ENCODE assay signal across 16 cellular contexts in genomic region chr10:122475581-122475980, GRCh38. TPM values are rescaled to one million over a fixed set of nuclear protein-coding genes. Genes with fewer than 3 reads are reported as not detected.
A peak's percentile ranks its signal among the peaks of the same experiment; 100 is the strongest.
DNase-seq lines count a peak whose midpoint lies in the region; ATAC-seq and TF ChIP-seq lines count a peak whose summit lies in the region.
"Had no signal": no experiment of that assay in that cellular context is flagged by ENCODE, and none has a peak within 500 bp of the region (broad histone marks: within the 10 kb centered on the region; RNA-seq: fewer than 3 reads in every experiment).

No MANE protein-coding gene starts in this region.

- H3K9me3 ChIP-seq in esophagus muscularis mucosa (no peaks in the 10 kb centered on the region), mucosa of descending colon (no peaks in the 10 kb centered on the region), uterus (no peaks in the 10 kb centered on the region)

- DNase-seq in NCI-H510A treated with DMSO at 0.1 percent for 48 hours (lab: John Stamatoyannopoulos, UW): peak; percentile 51
- DNase-seq in NCI-H510A (lab: John Stamatoyannopoulos, UW): no peak
- DNase-seq in esophagus muscularis mucosa (ENCODE audit: extremely low spot score): no peak
- no peak for DNase-seq in mucosa of descending colon
- no peak for DNase-seq in uterus
- DNase-seq in LoVo (ENCODE audit: low spot score): no peak
- no peak for DNase-seq in NK-92 (lab: John Stamatoyannopoulos, UW; ENCODE audit: unreplicated experiment)
- DNase-seq: activated naive CD8-positive, alpha-beta T cell treated with anti-CD3 and anti-CD28 coated beads, Interleukin-2, amount 50 U/mL, for 24 hours; DND-41; naive thymus-derived CD8-positive, alpha-beta T cell; stimulated activated CD4-positive, alpha-beta T cell treated with anti-CD3 and anti-CD28 coated beads, Interleukin-1b, Interleukin-23, amount 100 ng/mL, for 48 hours; T-helper 9 cell had no signal

- no peak for TF ChIP-seq POLR2A in esophagus muscularis mucosa (IDR thresholded peaks at IDR 0.05; ENCODE audit: low read depth)
- no peak for TF ChIP-seq POLR2A in uterus (IDR thresholded peaks at IDR 0.05)

- H3K4me3 ChIP-seq in esophagus muscularis mucosa (peak overlapping the region in 3 of 4 donors; percentile 20 to 21 (median 20)), mucosa of descending colon (no peak overlapping the region), uterus (no peak overlapping the region)

- H3K36me3 ChIP-seq in esophagus muscularis mucosa (peaks cover 0 to 4% (median 0%) of the 10 kb centered on the region in 4 donors), mucosa of descending colon (ENCODE audit: low read depth) (no peaks in the 10 kb centered on the region), uterus (no peaks in the 10 kb centered on the region)

- H3K4me1 ChIP-seq in esophagus muscularis mucosa (peaks cover 31 to 64% (median 51%) of the 10 kb centered on the region in 4 donors), mucosa of descending colon (ENCODE audit: low read depth) (no peaks in the 10 kb centered on the region), uterus (peaks cover 0 to 22% of the 10 kb centered on the region in 2 donors)

- 38% methylated on average over 5 of the region's 11 CpGs for WGBS in esophagus muscularis mucosa

- TF ChIP-seq CTCF in esophagus muscularis mucosa (IDR thresholded peaks at IDR 0.05) (no peak), mucosa of descending colon (IDR thresholded peaks at IDR 0.05) (no peak), uterus (IDR thresholded peaks at IDR 0.05) (no peak)

- H3K27ac ChIP-seq in esophagus muscularis mucosa (replicated peaks in 1 of 4) (peak overlapping the region; percentile 58 to 78 (median 58)), uterus (peak overlapping the region; percentile 69 to 70)

- H3K27me3 ChIP-seq in esophagus muscularis mucosa: no peaks in the 10 kb centered on the region
- H3K27me3 ChIP-seq in uterus: no peaks in the 10 kb centered on the region

- ATAC-seq in mucosa of descending colon (peak; percentile 23), HG02938 (IDR thresholded peaks at IDR 0.05; ENCODE audit: unreplicated experiment) (no peak)
- ATAC-seq: activated naive CD8-positive, alpha-beta T cell treated with anti-CD3 and anti-CD28 coated beads, Interleukin-2, amount 50 U/mL, for 24 hours; naive thymus-derived CD8-positive, alpha-beta T cell; stimulated activated memory B cell treated with anti-CD40 and anti-IgM and Interleukin-4, amounts not matched to agents 10 μg/mL and 1 μg/mL and 100 μg/mL, for 72 hours had no signal

- intact Hi-C loops in esophagus muscularis mucosa (cut with DNase I) (no loop called here), mucosa of descending colon (cut with DNase I, micrococcal nuclease) (no loop called here), uterus (cut with DNase I; ENCODE audit: low total_unique reads) (no loop called here)

- TF ChIP-seq EP300 in esophagus muscularis mucosa (IDR thresholded peaks at IDR 0.05): no peak

RNA-seq across cellular contexts. Expression of gene HTRA1, which starts 14.2 kb away (rescaled TPM):
- 100 to 1,000 TPM; 101 to 146 (median 109) TPM for total RNA-seq in esophagus muscularis mucosa
- 100 to 1,000 TPM in 1 of 3 donors, 10 to 100 TPM in 2; 11.0 to 122 (median 28.9) TPM for total RNA-seq in mucosa of descending colon
- 100 to 1,000 TPM in 3 of 4 donors, 10 to 100 TPM in 1; 98.3 to 153 (median 142) TPM for total RNA-seq in uterus
- total RNA-seq: activated CD8-positive, alpha-beta memory T cell treated with anti-CD3 and anti-CD28 coated beads for 36 hours; naive thymus-derived CD8-positive, alpha-beta T cell; OCI-LY7 had no signal

RNA-seq across cellular contexts. Expression of gene ARMS2, which starts 21.1 kb away (rescaled TPM):
- total RNA-seq in esophagus muscularis mucosa: 1 to 10 TPM in 1 of 4 donors, not detected in 3; 1.2 TPM
- not detected for total RNA-seq in mucosa of descending colon
- not detected for total RNA-seq in uterus
- total RNA-seq: activated CD8-positive, alpha-beta memory T cell treated with anti-CD3 and anti-CD28 coated beads for 36 hours; naive thymus-derived CD8-positive, alpha-beta T cell; OCI-LY7 had no signal

Comparison
In these comparisons a context has a peak if more than half of its experiments do, and no peak if none do; other contexts are left out.
1. H3K4me3 ChIP-seq: peak in esophagus muscularis mucosa (3 of 4); none in mucosa of descending colon (single experiment) and uterus (0 of 2).